In the genomic region with DNA sequence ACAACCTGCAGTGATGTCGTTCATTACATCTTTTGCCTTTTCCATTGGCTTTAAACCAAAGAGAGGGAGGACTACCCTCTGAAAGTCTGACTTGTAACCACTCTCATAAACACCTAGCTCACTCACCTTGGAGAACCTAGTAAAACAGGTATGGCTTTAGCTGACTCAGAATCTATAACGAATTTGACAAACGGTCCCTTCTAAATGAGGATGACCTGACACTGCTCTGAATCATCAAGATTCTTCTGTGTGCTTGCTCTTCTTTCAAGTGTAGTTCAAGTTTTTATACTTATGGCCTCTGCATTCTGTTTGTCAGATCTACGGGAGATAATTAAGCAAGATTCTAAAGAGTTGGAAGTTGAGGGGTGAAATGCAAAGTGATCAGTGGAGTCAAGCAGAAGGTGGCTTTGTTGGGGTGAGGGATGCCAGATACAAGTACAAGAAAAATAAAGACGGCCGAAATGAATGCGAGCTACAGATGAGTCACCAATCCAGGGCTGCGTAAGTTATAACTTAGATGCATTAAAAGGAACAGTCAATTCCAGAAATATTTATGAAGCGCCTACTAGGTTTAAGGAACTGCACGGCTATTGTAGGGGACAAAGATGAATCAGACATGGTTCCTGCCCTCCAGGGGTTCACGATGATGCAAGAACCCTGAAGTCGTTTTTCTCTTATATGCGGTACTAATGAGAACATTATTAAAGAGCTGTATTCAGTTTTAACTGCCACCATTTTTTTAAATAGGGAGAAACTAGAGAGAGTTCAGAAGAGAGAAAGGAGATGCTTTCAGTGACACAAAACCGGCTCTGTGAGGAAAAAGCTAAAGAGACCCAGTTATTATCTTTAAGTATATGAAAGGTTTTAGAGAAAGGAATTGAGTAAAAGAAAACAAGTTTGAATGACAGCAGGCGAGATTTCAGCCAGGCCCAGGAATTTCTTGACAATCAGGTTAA, we compare ENCODE assay signal across 9 cellular contexts. TPM values are rescaled to one million over a fixed set of nuclear protein-coding genes. Genes with fewer than 3 reads are reported as not detected.
A peak's percentile ranks its signal among the peaks of the same experiment; 100 is the strongest.
DNase-seq lines count a peak whose midpoint lies in the region; ATAC-seq, FAIRE-seq and TF ChIP-seq lines count a peak whose summit lies in the region.
"Had no signal": no experiment of that assay in that cellular context is flagged by ENCODE, and none has a peak within 500 bp of the region (broad histone marks: within the 10 kb centered on the region; RNA-seq: fewer than 3 reads in every experiment).

No MANE protein-coding gene starts in this region.

- DNase-seq in EL, result peak; percentile 95
- peak; percentile 85 for DNase-seq in RCC 7860 (ENCODE audit: low spot score)
- peak; percentile 72 for DNase-seq in dedifferentiated amniotic fluid mesenchymal stem cell (ENCODE audit: extremely low spot score)
- DNase-seq in osteocyte (ENCODE audit: extremely low spot score, unreplicated experiment), result no peak
- DNase-seq in NCI-H146 treated with DMSO at 0.1 percent for 48 hours (lab: John Stamatoyannopoulos, UW; ENCODE audit: unreplicated experiment), result no peak
- no peak for DNase-seq in NCI-H1694 treated with DMSO at 0.1 percent for 48 hours (lab: John Stamatoyannopoulos, UW)
- no peak for DNase-seq in NCI-H1092 treated with DMSO at 0.1 percent for 48 hours (lab: John Stamatoyannopoulos, UW)

- H3K4me1 Mint-ChIP-seq in osteocyte (ENCODE audit: unreplicated experiment), result peaks cover 90% of the 10 kb centered on the region

- peak overlapping the region; percentile 61 for H3K4me3 Mint-ChIP-seq in osteocyte (ENCODE audit: unreplicated experiment)

- H3K27ac Mint-ChIP-seq in osteocyte (ENCODE audit: unreplicated experiment), result peak overlapping the region; percentile 90

- H3K9me3 Mint-ChIP-seq in osteocyte (ENCODE audit: unreplicated experiment), result no peaks in the 10 kb centered on the region

- peaks cover 10% of the 10 kb centered on the region for H3K36me3 Mint-ChIP-seq in osteocyte (ENCODE audit: unreplicated experiment)

- no peaks in the 10 kb centered on the region for H3K27me3 Mint-ChIP-seq in osteocyte (ENCODE audit: unreplicated experiment)

- peak; percentile 83 for FAIRE-seq in RCC 7860 (lab: Jason Lieb, UNC)

- no peak for ATAC-seq in HG02798 (IDR thresholded peaks at IDR 0.05; ENCODE audit: poor library complexity, unreplicated experiment)
- ATAC-seq: sciatic nerve had no signal

- TF ChIP-seq CTCF in osteocyte (IDR thresholded peaks at IDR 0.05), result no peak

RNA-seq across cellular contexts. Expression of a gene that starts 6.5 kb away (rescaled TPM):
- 90.8 and 96.9 TPM in 2 replicates for total RNA-seq in osteocyte

RNA-seq across cellular contexts. Expression of a gene that starts 57.8 kb away (rescaled TPM):
- 2.9 and 3.5 TPM in 2 replicates for total RNA-seq in osteocyte

Comparison
In these comparisons a context has a peak if more than half of its experiments do, and no peak if none do; other contexts are left out.
1. DNase-seq: peak in EL (single experiment), RCC 7860 (single experiment) and dedifferentiated amniotic fluid mesenchymal stem cell (single experiment); none in osteocyte (single experiment), NCI-H146 treated with DMSO at 0.1 percent for 48 hours (single experiment), NCI-H1694 treated with DMSO at 0.1 percent for 48 hours (single experiment) and NCI-H1092 treated with DMSO at 0.1 percent for 48 hours (single experiment).